Comparison of ENCODE assay signal across 8 cellular contexts in genomic region chr11:118792642-118793124, GRCh38. TPM values are rescaled to one million over a fixed set of nuclear protein-coding genes. Genes with fewer than 3 reads are reported as not detected.
DNase-seq lines count a peak whose midpoint lies in the region; FAIRE-seq and TF ChIP-seq lines count a peak whose summit lies in the region.

No MANE protein-coding gene starts in this region.

- TF ChIP-seq POLR2A in GM12891 (IDR thresholded peaks at IDR 0.05; ENCODE audit: low read depth, low read length) = peak; percentile 90

- FAIRE-seq in GM12891 (lab: Jason Lieb, UNC) (peak; percentile 94), kidney (lab: Jason Lieb, UNC) (peak; percentile 88)

- H3K27ac ChIP-seq in cingulate gyrus (ENCODE audit: low read depth, low read length) = peak overlapping the region; percentile 98
- H3K27ac ChIP-seq in kidney (ENCODE audit: low read depth in 2 of 2, low read length in 2 of 2) = peak overlapping the region; percentile 99 to 100

- TF ChIP-seq CTCF in HFFc6 (IDR thresholded peaks at IDR 0.05) = no peak
- TF ChIP-seq CTCF in kidney (IDR thresholded peaks at IDR 0.05; ENCODE audit: borderline replicate concordance, extremely low read depth, insufficient read depth) = no peak

- peaks cover 13% of the 10 kb centered on the region for H3K36me3 Mint-ChIP-seq in HFFc6 (ENCODE audit: low read depth)

- H3K9me3 Mint-ChIP-seq in HFFc6 = no peaks in the 10 kb centered on the region

- H3K4me3 ChIP-seq in kidney (ENCODE audit: low read length in 2 of 2) = peak overlapping the region; percentile 69 to 80

- H3K27ac Mint-ChIP-seq in HFFc6 = peak overlapping the region; percentile 94

- H3K4me3 Mint-ChIP-seq in HFFc6 = peak overlapping the region; percentile 97

- peaks cover 0 to 10% of the 10 kb centered on the region in 2 donors for H3K4me1 ChIP-seq in kidney (ENCODE audit: control insufficient read depth in 1 of 2, insufficient read depth in 1 of 2, low read depth in 1 of 2, low read length in 2 of 2)

- intact Hi-C loops in kidney (cut with DNase I) = no loop called here

- no peaks in the 10 kb centered on the region; the same call in 1 of the 2 replicates for H3K27me3 Mint-ChIP-seq in HFFc6 (ENCODE audit: insufficient read depth)

- DNase-seq in GM12891 (ENCODE audit: insufficient read length, low spot score) (peak; percentile 62), HFFc6 (peak; percentile 66), NCI-H146 (lab: John Stamatoyannopoulos, UW) (peak; percentile 17), kidney (no peak), NCI-H345 treated with DMSO at 0.1 percent for 48 hours (lab: John Stamatoyannopoulos, UW; ENCODE audit: unreplicated experiment) (no peak)
- peak; percentile 49 for DNase-seq in activated CD4-positive, CD25-positive, alpha-beta regulatory T cell treated with anti-CD3 and anti-CD28 coated beads, Interleukin-2, amount 50 U/mL, for 72 hours
- DNase-seq in stimulated activated CD4-positive, alpha-beta T cell treated with anti-CD3 and anti-CD28 coated beads, Interleukin-12 subunit alpha, Interleukin-12 subunit beta, amount 100 ng/mL, for 48 hours (ENCODE audit: low read depth in 2 of 3, low spot score in 1 of 3) = peak; percentile 57 to 61 (median 58)

- peak overlapping the region; percentile 65 to 100 for H3K9ac ChIP-seq in kidney (ENCODE audit: low read length in 2 of 2)

- peaks cover 21% of the 10 kb centered on the region for H3K4me1 Mint-ChIP-seq in HFFc6 (ENCODE audit: low read depth)

- H3K36me3 ChIP-seq in kidney (ENCODE audit: control insufficient read depth in 1 of 2, insufficient read depth in 2 of 2, low read length in 2 of 2) = no peaks in the 10 kb centered on the region

- H3K9me3 ChIP-seq in kidney (ENCODE audit: control insufficient read depth in 1 of 2, low read length in 2 of 2) = no peaks in the 10 kb centered on the region

TF ChIP-seq in GM12891, 5 proteins besides CTCF, POLR2A, EP300 and RAD21:
- no peak for TF ChIP-seq PAX5 (IDR thresholded peaks at IDR 0.05; ENCODE audit: insufficient read depth, low read length, severe bottlenecking)
- peak; percentile 19; the same call in 1 of the 2 replicates for TF ChIP-seq TAF1 (IDR thresholded peaks at IDR 0.05; ENCODE audit: low read depth, low read length)
- TF ChIP-seq SPI1 (IDR thresholded peaks at IDR 0.05; ENCODE audit: low read depth, low read length) = peak; percentile 42
- TF ChIP-seq POU2F2 (IDR thresholded peaks at IDR 0.05; ENCODE audit: low read depth, low read length) = no peak
- TF ChIP-seq POLR2AphosphoS5 (IDR thresholded peaks at IDR 0.05; ENCODE audit: low read depth, low read length) = peak; percentile 87
TF ChIP-seq in GM12891: peak in this region for 3.

RNA-seq across cellular contexts. Expression of gene DDX6, which starts 1.7 kb away (rescaled TPM):
- polyA plus RNA-seq in GM12891 (2012; ENCODE audit: low read depth, missing spikeins) = 27.3 TPM
- 100 to 1,000 TPM; 127 to 151 (median 133) TPM for total RNA-seq in HFFc6 (2021; fragmentation: NEBNext Ultra II Directional; extraction: Animal tissue kit (Norgen Biotek cat#: 25700))
- total RNA-seq in kidney = 121 TPM
- polyA plus RNA-seq in kidney (ENCODE audit: insufficient read depth, low read depth, low replicate concordance) = 22.5 TPM

Comparison
In these comparisons a context has a peak if more than half of its experiments do, and no peak if none do; other contexts are left out.
1. DNase-seq: peak in GM12891 (single experiment), HFFc6 (single experiment), NCI-H146 (single experiment), activated CD4-positive, CD25-positive, alpha-beta regulatory T cell treated with anti-CD3 and anti-CD28 coated beads, Interleukin-2, amount 50 U/mL, for 72 hours (single experiment) and stimulated activated CD4-positive, alpha-beta T cell treated with anti-CD3 and anti-CD28 coated beads, Interleukin-12 subunit alpha, Interleukin-12 subunit beta, amount 100 ng/mL, for 48 hours (3 of 3); none in kidney (single experiment) and NCI-H345 treated with DMSO at 0.1 percent for 48 hours (single experiment).